ENCODE assay signal across 2 cellular contexts in the genomic region with DNA sequence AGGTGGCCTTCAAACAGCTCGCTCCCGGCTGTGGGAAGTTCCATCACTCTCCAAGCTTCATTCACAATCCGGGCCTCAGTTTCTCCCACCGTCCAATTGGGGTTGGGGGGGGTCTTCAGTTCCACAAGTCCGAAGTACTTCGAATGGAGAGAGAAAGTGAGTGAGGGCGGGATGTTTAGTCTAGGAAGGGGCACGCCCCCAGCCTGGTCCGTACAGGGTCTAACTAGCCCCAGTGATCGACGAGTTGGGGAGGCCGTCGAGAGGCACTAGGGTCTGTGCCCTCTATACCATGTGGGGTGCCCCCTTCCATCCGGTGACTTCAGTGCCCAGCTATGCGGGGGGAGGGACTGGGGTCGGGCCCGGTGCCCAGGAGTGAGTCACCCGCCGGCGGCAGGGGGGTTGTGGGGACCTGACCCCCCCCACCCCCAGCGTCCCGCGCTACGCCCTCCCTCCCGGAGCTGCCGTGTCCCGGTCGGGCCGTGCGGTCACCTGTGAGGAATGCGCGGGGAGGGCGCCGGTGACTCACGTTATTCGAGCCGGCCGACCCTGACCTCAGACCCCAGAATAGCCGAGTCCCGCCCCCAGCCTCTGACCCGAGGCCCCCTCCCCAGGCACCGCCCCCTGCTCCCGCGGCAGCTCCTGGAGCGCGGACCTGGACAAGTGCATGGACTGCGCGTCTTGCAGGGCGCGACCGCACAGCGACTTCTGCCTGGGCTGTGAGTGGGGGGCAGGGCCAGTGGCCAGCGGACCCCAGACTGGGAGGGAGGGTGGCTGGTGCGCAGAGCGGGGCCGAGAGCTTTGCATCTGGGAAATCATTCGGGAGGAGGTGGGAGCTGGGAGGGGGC.
TF ChIP-seq lines count a peak whose summit lies in the region.

No MANE protein-coding gene starts in this region.

TF ChIP-seq in HEK293, 187 proteins besides CTCF, POLR2A, EP300 and RAD21 (continued from another document and continues in another):
- no peak for TF ChIP-seq KLF7 (tag by site-specific recombination; IDR thresholded peaks at IDR 0.05; ENCODE audit: borderline replicate concordance)
- no peak for TF ChIP-seq ZNF473 (tag by site-specific recombination; IDR thresholded peaks at IDR 0.05)
- no peak for TF ChIP-seq SCRT1 (tag by site-specific recombination; IDR thresholded peaks at IDR 0.05; ENCODE audit: borderline replicate concordance)
- TF ChIP-seq ZNF174 (tag by site-specific recombination; IDR thresholded peaks at IDR 0.05), result no peak
- TF ChIP-seq ZNF155 (tag by site-specific recombination; IDR thresholded peaks at IDR 0.05), result no peak
- TF ChIP-seq, protein P1, sequence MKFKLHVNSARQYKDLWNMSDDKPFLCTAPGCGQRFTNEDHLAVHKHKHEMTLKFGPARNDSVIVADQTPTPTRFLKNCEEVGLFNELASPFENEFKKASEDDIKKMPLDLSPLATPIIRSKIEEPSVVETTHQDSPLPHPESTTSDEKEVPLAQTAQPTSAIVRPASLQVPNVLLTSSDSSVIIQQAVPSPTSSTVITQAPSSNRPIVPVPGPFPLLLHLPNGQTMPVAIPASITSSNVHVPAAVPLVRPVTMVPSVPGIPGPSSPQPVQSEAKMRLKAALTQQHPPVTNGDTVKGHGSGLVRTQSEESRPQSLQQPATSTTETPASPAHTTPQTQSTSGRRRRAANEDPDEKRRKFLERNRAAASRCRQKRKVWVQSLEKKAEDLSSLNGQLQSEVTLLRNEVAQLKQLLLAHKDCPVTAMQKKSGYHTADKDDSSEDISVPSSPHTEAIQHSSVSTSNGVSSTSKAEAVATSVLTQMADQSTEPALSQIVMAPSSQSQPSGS (tag by site-specific recombination; IDR thresholded peaks at IDR 0.05; ENCODE audit: low read depth), result peak; percentile 74
- TF ChIP-seq ZNF324 (tag by site-specific recombination; IDR thresholded peaks at IDR 0.05), result peak; percentile 96
- TF ChIP-seq, protein P2, sequence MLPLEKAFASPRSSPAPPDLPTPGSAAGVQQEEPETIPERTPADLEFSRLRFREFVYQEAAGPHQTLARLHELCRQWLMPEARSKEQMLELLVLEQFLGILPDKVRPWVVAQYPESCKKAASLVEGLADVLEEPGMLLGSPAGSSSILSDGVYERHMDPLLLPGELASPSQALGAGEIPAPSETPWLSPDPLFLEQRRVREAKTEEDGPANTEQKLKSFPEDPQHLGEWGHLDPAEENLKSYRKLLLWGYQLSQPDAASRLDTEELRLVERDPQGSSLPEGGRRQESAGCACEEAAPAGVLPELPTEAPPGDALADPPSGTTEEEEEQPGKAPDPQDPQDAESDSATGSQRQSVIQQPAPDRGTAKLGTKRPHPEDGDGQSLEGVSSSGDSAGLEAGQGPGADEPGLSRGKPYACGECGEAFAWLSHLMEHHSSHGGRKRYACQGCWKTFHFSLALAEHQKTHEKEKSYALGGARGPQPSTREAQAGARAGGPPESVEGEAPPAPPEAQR (tag by site-specific recombination; IDR thresholded peaks at IDR 0.05), result no peak
- TF ChIP-seq ZNF629 (tag by site-specific recombination; IDR thresholded peaks at IDR 0.05), result peak; percentile 96
- TF ChIP-seq, protein P3, sequence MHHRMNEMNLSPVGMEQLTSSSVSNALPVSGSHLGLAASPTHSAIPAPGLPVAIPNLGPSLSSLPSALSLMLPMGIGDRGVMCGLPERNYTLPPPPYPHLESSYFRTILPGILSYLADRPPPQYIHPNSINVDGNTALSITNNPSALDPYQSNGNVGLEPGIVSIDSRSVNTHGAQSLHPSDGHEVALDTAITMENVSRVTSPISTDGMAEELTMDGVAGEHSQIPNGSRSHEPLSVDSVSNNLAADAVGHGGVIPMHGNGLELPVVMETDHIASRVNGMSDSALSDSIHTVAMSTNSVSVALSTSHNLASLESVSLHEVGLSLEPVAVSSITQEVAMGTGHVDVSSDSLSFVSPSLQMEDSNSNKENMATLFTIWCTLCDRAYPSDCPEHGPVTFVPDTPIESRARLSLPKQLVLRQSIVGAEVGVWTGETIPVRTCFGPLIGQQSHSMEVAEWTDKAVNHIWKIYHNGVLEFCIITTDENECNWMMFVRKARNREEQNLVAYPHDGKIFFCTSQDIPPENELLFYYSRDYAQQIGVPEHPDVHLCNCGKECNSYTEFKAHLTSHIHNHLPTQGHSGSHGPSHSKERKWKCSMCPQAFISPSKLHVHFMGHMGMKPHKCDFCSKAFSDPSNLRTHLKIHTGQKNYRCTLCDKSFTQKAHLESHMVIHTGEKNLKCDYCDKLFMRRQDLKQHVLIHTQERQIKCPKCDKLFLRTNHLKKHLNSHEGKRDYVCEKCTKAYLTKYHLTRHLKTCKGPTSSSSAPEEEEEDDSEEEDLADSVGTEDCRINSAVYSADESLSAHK (tag by site-specific recombination; IDR thresholded peaks at IDR 0.05), result peak; percentile 71
- TF ChIP-seq ZNF610 (tag by site-specific recombination; IDR thresholded peaks at IDR 0.05; ENCODE audit: borderline replicate concordance), result no peak
- TF ChIP-seq, protein P4, sequence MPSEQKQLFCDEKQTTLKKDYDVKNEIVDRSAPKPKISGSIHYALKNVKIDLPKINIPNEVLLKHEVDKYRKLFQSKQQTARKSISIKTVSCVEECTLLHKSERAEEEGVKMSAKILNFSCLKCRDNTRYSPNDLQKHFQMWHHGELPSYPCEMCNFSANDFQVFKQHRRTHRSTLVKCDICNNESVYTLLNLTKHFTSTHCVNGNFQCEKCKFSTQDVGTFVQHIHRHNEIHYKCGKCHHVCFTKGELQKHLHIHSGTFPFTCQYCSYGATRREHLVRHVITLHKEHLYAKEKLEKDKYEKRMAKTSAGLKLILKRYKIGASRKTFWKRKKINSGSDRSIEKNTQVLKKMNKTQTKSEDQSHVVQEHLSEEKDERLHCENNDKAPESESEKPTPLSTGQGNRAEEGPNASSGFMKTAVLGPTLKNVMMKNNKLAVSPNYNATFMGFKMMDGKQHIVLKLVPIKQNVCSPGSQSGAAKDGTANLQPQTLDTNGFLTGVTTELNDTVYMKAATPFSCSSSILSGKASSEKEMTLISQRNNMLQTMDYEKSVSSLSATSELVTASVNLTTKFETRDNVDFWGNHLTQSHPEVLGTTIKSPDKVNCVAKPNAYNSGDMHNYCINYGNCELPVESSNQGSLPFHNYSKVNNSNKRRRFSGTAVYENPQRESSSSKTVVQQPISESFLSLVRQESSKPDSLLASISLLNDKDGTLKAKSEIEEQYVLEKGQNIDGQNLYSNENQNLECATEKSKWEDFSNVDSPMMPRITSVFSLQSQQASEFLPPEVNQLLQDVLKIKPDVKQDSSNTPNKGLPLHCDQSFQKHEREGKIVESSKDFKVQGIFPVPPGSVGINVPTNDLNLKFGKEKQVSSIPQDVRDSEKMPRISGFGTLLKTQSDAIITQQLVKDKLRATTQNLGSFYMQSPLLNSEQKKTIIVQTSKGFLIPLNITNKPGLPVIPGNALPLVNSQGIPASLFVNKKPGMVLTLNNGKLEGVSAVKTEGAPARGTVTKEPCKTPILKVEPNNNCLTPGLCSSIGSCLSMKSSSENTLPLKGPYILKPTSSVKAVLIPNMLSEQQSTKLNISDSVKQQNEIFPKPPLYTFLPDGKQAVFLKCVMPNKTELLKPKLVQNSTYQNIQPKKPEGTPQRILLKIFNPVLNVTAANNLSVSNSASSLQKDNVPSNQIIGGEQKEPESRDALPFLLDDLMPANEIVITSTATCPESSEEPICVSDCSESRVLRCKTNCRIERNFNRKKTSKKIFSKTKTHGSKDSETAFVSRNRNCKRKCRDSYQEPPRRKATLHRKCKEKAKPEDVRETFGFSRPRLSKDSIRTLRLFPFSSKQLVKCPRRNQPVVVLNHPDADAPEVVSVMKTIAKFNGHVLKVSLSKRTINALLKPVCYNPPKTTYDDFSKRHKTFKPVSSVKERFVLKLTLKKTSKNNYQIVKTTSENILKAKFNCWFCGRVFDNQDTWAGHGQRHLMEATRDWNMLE (tag by site-specific recombination; conservative IDR thresholded peaks at IDR 0.05; ENCODE audit: low read depth), result 0 out of 2 replicates have a peak, but pooled peaks have one; percentile 22
- TF ChIP-seq ZNF707 (tag by site-specific recombination; IDR thresholded peaks at IDR 0.05), result no peak
- TF ChIP-seq SCRT2 (tag by site-specific recombination; IDR thresholded peaks at IDR 0.05), result peak; percentile 36; the same call in 1 of the 2 replicates

TF ChIP-seq in K562, 482 proteins besides CTCF, POLR2A, EP300 and RAD21 (continued from another document and continues in another):
- TF ChIP-seq, protein P5, sequence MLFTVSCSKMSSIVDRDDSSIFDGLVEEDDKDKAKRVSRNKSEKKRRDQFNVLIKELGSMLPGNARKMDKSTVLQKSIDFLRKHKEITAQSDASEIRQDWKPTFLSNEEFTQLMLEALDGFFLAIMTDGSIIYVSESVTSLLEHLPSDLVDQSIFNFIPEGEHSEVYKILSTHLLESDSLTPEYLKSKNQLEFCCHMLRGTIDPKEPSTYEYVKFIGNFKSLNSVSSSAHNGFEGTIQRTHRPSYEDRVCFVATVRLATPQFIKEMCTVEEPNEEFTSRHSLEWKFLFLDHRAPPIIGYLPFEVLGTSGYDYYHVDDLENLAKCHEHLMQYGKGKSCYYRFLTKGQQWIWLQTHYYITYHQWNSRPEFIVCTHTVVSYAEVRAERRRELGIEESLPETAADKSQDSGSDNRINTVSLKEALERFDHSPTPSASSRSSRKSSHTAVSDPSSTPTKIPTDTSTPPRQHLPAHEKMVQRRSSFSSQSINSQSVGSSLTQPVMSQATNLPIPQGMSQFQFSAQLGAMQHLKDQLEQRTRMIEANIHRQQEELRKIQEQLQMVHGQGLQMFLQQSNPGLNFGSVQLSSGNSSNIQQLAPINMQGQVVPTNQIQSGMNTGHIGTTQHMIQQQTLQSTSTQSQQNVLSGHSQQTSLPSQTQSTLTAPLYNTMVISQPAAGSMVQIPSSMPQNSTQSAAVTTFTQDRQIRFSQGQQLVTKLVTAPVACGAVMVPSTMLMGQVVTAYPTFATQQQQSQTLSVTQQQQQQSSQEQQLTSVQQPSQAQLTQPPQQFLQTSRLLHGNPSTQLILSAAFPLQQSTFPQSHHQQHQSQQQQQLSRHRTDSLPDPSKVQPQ (CRISPR knock-in tag; IDR thresholded peaks at IDR 0.05; ENCODE audit: borderline replicate concordance), result no peak
- TF ChIP-seq ERF (CRISPR knock-in tag; IDR thresholded peaks at IDR 0.05), result no peak
- TF ChIP-seq ZNF140 (CRISPR knock-in tag; IDR thresholded peaks at IDR 0.05), result no peak
- TF ChIP-seq, protein P6, sequence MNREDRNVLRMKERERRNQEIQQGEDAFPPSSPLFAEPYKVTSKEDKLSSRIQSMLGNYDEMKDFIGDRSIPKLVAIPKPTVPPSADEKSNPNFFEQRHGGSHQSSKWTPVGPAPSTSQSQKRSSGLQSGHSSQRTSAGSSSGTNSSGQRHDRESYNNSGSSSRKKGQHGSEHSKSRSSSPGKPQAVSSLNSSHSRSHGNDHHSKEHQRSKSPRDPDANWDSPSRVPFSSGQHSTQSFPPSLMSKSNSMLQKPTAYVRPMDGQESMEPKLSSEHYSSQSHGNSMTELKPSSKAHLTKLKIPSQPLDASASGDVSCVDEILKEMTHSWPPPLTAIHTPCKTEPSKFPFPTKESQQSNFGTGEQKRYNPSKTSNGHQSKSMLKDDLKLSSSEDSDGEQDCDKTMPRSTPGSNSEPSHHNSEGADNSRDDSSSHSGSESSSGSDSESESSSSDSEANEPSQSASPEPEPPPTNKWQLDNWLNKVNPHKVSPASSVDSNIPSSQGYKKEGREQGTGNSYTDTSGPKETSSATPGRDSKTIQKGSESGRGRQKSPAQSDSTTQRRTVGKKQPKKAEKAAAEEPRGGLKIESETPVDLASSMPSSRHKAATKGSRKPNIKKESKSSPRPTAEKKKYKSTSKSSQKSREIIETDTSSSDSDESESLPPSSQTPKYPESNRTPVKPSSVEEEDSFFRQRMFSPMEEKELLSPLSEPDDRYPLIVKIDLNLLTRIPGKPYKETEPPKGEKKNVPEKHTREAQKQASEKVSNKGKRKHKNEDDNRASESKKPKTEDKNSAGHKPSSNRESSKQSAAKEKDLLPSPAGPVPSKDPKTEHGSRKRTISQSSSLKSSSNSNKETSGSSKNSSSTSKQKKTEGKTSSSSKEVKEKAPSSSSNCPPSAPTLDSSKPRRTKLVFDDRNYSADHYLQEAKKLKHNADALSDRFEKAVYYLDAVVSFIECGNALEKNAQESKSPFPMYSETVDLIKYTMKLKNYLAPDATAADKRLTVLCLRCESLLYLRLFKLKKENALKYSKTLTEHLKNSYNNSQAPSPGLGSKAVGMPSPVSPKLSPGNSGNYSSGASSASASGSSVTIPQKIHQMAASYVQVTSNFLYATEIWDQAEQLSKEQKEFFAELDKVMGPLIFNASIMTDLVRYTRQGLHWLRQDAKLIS (CRISPR knock-in tag; IDR thresholded peaks at IDR 0.05), result peak; percentile 35; the same call in 1 of the 2 replicates
- TF ChIP-seq, protein P7, sequence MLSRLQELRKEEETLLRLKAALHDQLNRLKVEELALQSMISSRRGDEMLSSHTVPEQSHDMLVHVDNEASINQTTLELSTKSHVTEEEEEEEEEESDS (CRISPR knock-in tag; IDR thresholded peaks at IDR 0.05), result no peak
- TF ChIP-seq ZNF507 (tag; conservative IDR thresholded peaks at IDR 0.05), result no peak
- peak; percentile 85 for TF ChIP-seq SMARCE1 (IDR thresholded peaks at IDR 0.05)
- no peak for TF ChIP-seq ELF1 (tag; IDR thresholded peaks at IDR 0.05)
- TF ChIP-seq ZNF436 (CRISPR knock-in tag; IDR thresholded peaks at IDR 0.05), result no peak
- no peak for TF ChIP-seq CSDE1 (IDR thresholded peaks at IDR 0.05)
- TF ChIP-seq TSC22D4 (tag; IDR thresholded peaks at IDR 0.05), result no peak
- TF ChIP-seq PRPF4 (IDR thresholded peaks at IDR 0.05; ENCODE audit: insufficient read depth, low read depth, low read length, poor library complexity, severe bottlenecking), result peak; percentile 10
- TF ChIP-seq EGR1 (conservative IDR thresholded peaks at IDR 0.05), result peak; percentile 18
- TF ChIP-seq RBM14 (IDR thresholded peaks at IDR 0.05; ENCODE audit: borderline replicate concordance, insufficient read depth, low read depth, low read length), result no peak
- no peak for TF ChIP-seq POLR2AphosphoS2 (IDR thresholded peaks at IDR 0.05; ENCODE audit: low read length)
- no peak for TF ChIP-seq STAT5A (IDR thresholded peaks at IDR 0.05; ENCODE audit: borderline replicate concordance, low read length)
- peak; percentile 83 for TF ChIP-seq CHD1 (IDR thresholded peaks at IDR 0.05; ENCODE audit: low read length)
- peak; percentile 71 for TF ChIP-seq ATF7 (IDR thresholded peaks at IDR 0.05)
- no peak for TF ChIP-seq ZNF764 (CRISPR knock-in tag; IDR thresholded peaks at IDR 0.05; ENCODE audit: low read depth)
- TF ChIP-seq NR2F6 (CRISPR knock-in tag; IDR thresholded peaks at IDR 0.05), result no peak
- TF ChIP-seq, protein P8, sequence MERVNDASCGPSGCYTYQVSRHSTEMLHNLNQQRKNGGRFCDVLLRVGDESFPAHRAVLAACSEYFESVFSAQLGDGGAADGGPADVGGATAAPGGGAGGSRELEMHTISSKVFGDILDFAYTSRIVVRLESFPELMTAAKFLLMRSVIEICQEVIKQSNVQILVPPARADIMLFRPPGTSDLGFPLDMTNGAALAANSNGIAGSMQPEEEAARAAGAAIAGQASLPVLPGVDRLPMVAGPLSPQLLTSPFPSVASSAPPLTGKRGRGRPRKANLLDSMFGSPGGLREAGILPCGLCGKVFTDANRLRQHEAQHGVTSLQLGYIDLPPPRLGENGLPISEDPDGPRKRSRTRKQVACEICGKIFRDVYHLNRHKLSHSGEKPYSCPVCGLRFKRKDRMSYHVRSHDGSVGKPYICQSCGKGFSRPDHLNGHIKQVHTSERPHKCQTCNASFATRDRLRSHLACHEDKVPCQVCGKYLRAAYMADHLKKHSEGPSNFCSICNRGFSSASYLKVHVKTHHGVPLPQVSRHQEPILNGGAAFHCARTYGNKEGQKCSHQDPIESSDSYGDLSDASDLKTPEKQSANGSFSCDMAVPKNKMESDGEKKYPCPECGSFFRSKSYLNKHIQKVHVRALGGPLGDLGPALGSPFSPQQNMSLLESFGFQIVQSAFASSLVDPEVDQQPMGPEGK (CRISPR knock-in tag; IDR thresholded peaks at IDR 0.05; ENCODE audit: borderline replicate concordance), result no peak
- peak; percentile 17 for TF ChIP-seq KDM5B (IDR thresholded peaks at IDR 0.05; ENCODE audit: insufficient replicate concordance, low read depth, low read length)
- TF ChIP-seq ASH1L (IDR thresholded peaks at IDR 0.05; ENCODE audit: borderline replicate concordance, low read depth, partially characterized antibody), result no peak
- TF ChIP-seq, protein P9, sequence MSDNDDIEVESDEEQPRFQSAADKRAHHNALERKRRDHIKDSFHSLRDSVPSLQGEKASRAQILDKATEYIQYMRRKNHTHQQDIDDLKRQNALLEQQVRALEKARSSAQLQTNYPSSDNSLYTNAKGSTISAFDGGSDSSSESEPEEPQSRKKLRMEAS (CRISPR knock-in tag; IDR thresholded peaks at IDR 0.05), result peak; percentile 53
